32 cellular contexts compared by ENCODE assay signal in the genomic region with DNA sequence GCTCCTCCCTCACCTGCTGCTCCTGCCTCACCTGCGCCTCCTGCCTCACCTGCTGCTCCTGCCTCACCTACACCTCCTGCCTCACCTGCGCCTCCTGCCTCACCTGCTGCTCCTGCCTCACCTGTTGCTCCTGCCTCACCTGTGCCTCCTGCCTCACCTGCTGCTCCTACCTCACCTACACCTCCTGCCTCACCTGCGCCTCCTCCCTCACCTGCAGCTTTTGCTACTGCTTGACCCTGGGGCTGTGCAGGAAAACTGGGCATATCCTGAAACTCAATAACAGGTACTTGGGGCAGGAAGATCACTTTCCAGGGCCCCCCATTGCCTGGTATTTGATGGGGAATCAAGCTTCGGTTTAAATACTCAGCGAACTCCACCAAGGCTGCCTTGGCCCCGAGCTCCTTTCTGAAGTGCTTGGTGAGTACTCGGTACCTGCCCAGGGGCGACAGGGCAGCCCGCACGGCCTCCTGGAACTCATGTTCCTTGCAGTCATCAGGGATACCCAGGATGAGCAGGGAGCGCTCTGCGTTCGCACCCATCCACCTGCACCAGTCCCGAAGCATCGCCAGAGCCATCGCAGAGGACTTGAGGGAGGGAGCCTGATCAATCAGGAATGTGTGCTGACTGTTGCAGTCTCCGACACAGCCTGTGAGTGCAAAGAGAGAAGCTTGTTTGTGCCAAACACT. TPM values are rescaled to one million over a fixed set of nuclear protein-coding genes. Genes with fewer than 3 reads are reported as not detected.
"Had no signal": no experiment of that assay in that cellular context is flagged by ENCODE, and none has a peak within 500 bp of the region (broad histone marks: within the 10 kb centered on the region; RNA-seq: fewer than 3 reads in every experiment).

No MANE protein-coding gene starts in this region.

- ATAC-seq: activated CD8-positive, alpha-beta memory T cell treated with anti-CD3 and anti-CD28 coated beads, Interleukin-2, amount 10 ng/mL, durations not matched to agents 7 days and 5 days had no signal

- H3K27ac ChIP-seq: brain microvascular endothelial cell, KMS-11, SJCRH30, SK-N-MC, WERI-Rb-1 had no signal

- H3K27me3 Mint-ChIP-seq: activated naive CD8-positive, alpha-beta T cell treated with anti-CD3 and anti-CD28 coated beads for 36 hours; central memory CD8-positive, alpha-beta T cell had no signal

- H3K9me3 ChIP-seq: SJCRH30 had no signal

- H3K4me3 Mint-ChIP-seq: activated CD4-positive, alpha-beta memory T cell treated with anti-CD3 and anti-CD28 coated beads, Interleukin-2, amount 10 ng/mL, durations not matched to agents 7 days and 5 days; activated CD8-positive, alpha-beta memory T cell treated with anti-CD3 and anti-CD28 coated beads, Interleukin-2, amount 10 ng/mL, durations not matched to agents 7 days and 5 days; activated naive CD4-positive, alpha-beta T cell treated with anti-CD3 and anti-CD28 coated beads, Interleukin-2, amount 10 ng/mL, durations not matched to agents 7 days and 5 days; activated naive CD8-positive, alpha-beta T cell treated with anti-CD3 and anti-CD28 coated beads for 36 hours; central memory CD8-positive, alpha-beta T cell had no signal

- DNase-seq: activated CD4-positive, alpha-beta memory T cell treated with anti-CD3 and anti-CD28 coated beads, Interleukin-2, amount 10 ng/mL, durations not matched to agents 7 days and 5 days; activated CD4-positive, alpha-beta T cell treated with anti-CD3 and anti-CD28 coated beads for 1 hour; activated CD4-positive, alpha-beta T cell treated with anti-CD3 and anti-CD28 coated beads for 48 hours; activated CD4-positive, CD25-positive, alpha-beta regulatory T cell; activated CD8-positive, alpha-beta memory T cell treated with anti-CD3 and anti-CD28 coated beads for 24 hours; activated CD8-positive, alpha-beta memory T cell treated with anti-CD3 and anti-CD28 coated beads, Interleukin-2, amount 10 ng/mL, durations not matched to agents 7 days and 5 days; activated CD8-positive, alpha-beta memory T cell treated with anti-CD3 and anti-CD28 coated beads, Interleukin-2, amount 50 U/mL, for 48 hours; activated effector memory CD4-positive, alpha-beta T cell treated with Interleukin-2 at 50 U/mL for 16 hours; activated naive CD4-positive, alpha-beta T cell treated with anti-CD3 and anti-CD28 coated beads, Interleukin-2, amount 10 ng/mL, durations not matched to agents 7 days and 5 days; activated naive CD8-positive, alpha-beta T cell treated with anti-CD3 and anti-CD28 coated beads for 36 hours; activated T-cell treated with anti-CD3 and anti-CD28 coated beads, Interleukin-2, amount 50 U/mL, for 48 hours; amniotic stem cell; brain microvascular endothelial cell; NCI-H1092 treated with DMSO at 0.1 percent for 48 hours; NCI-H187 treated with DMSO at 0.1 percent for 48 hours; NCI-H2107; NCI-H226; NCI-H446 treated with DMSO at 0.1 percent for 48 hours; NCI-H69; NCI-H82; SHP77; SJCRH30; T1000; WERI-Rb-1 had no signal

- H3K4me1 ChIP-seq: SJCRH30 had no signal

- H3K4me3 ChIP-seq: SJCRH30, SK-N-MC had no signal

- H3K36me3 Mint-ChIP-seq: activated CD8-positive, alpha-beta memory T cell treated with anti-CD3 and anti-CD28 coated beads, Interleukin-2, amount 10 ng/mL, durations not matched to agents 7 days and 5 days; activated naive CD4-positive, alpha-beta T cell treated with anti-CD3 and anti-CD28 coated beads, Interleukin-2, amount 10 ng/mL, durations not matched to agents 7 days and 5 days; activated naive CD8-positive, alpha-beta T cell treated with anti-CD3 and anti-CD28 coated beads for 36 hours had no signal

- H3K9me3 Mint-ChIP-seq: activated CD4-positive, alpha-beta memory T cell treated with anti-CD3 and anti-CD28 coated beads, Interleukin-2, amount 10 ng/mL, durations not matched to agents 7 days and 5 days; activated naive CD4-positive, alpha-beta T cell treated with anti-CD3 and anti-CD28 coated beads, Interleukin-2, amount 10 ng/mL, durations not matched to agents 7 days and 5 days; activated naive CD8-positive, alpha-beta T cell treated with anti-CD3 and anti-CD28 coated beads for 36 hours; central memory CD8-positive, alpha-beta T cell had no signal

- H3K4me1 Mint-ChIP-seq: activated naive CD8-positive, alpha-beta T cell treated with anti-CD3 and anti-CD28 coated beads for 36 hours; central memory CD8-positive, alpha-beta T cell had no signal

- H3K27ac Mint-ChIP-seq: activated CD4-positive, alpha-beta memory T cell treated with anti-CD3 and anti-CD28 coated beads, Interleukin-2, amount 10 ng/mL, durations not matched to agents 7 days and 5 days; activated CD8-positive, alpha-beta memory T cell treated with anti-CD3 and anti-CD28 coated beads, Interleukin-2, amount 10 ng/mL, durations not matched to agents 7 days and 5 days; activated naive CD4-positive, alpha-beta T cell treated with anti-CD3 and anti-CD28 coated beads, Interleukin-2, amount 10 ng/mL, durations not matched to agents 7 days and 5 days; activated naive CD8-positive, alpha-beta T cell treated with anti-CD3 and anti-CD28 coated beads for 36 hours had no signal

- H3K36me3 ChIP-seq: brain microvascular endothelial cell, SJCRH30, WERI-Rb-1 had no signal

RNA-seq across cellular contexts. Expression of a gene that starts 2.7 kb away (rescaled TPM):
- total RNA-seq: activated CD4-positive, alpha-beta memory T cell treated with anti-CD3 and anti-CD28 coated beads, Interleukin-2, amount 10 ng/mL, durations not matched to agents 7 days and 5 days; activated CD8-positive, alpha-beta memory T cell treated with anti-CD3 and anti-CD28 coated beads, Interleukin-2, amount 10 ng/mL, durations not matched to agents 7 days and 5 days; activated naive CD8-positive, alpha-beta T cell treated with anti-CD3 and anti-CD28 coated beads for 36 hours; aorta; M059J; RPMI7951; SJCRH30; T-helper 1 cell treated with Interleukin-12 subunit alpha and Interleukin-12 subunit beta and Interleukin-4 antibody, amounts not matched to agents 30 ng/mL and 1 ng/mL, for 36 hours; T-helper 2 cell treated with Interferon-gamma antibody and Interleukin-4, amounts not matched to agents 100 ng/mL and 5 ng/mL, for 36 hours had no signal

RNA-seq across cellular contexts. Expression of a gene that starts 12.9 kb away (rescaled TPM):
- total RNA-seq: M059J, RPMI7951, SJCRH30 had no signal

RNA-seq across cellular contexts. Expression of a gene that starts 47.4 kb away (rescaled TPM):
- total RNA-seq: RPMI7951 had no signal
